Comparison of ENCODE assay signal across 1 cellular context in the genomic region with DNA sequence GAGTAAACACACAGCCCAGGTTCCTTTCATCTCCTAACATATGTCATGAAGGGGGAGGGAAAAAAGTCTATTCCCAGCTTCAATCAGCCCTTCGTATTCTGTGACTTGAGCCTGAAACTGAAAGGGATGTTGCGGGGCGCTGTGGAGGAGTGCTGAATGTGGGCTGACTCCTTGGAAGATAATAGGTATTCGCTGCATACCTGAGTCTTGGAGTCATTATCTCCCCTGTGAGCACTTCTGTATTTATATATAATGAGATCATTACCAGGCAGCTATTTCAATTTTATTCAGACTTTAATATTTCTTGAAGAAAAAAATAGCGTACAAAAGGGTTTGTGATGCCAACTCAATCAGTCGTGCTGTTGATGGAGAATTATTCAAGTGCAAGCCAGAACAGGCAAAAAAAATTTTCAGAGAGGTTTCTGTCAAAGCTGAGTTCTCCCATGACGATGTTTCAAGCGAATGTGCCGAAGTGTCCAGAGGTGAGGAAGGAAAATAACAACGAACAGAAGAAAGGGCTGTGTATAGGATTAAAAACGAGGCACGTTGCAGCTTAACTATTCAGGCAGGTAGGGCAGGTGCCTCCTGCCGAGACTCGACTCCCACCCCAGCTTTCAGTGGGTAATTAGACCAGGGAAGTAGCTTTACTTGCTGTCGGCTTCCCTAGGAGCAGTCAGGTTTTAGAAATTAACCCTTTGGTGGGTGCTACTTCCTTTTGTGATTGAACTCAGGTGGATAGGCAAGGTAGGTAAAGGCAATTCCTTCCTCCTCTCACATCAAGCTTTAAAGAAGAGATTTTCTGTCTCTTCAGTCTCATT.
TF ChIP-seq lines count a peak whose summit lies in the region.

No MANE protein-coding gene starts in this region.

TF ChIP-seq in IMR-90, 13 proteins besides CTCF, POLR2A, EP300 and RAD21 (continued from another document):
- TF ChIP-seq RFX5 (IDR thresholded peaks at IDR 0.05; ENCODE audit: low read depth, low read length) (no peak), CEBPB (IDR thresholded peaks at IDR 0.05; ENCODE audit: low read depth, low read length) (no peak)
